Comparison of ENCODE assay signal across 14 cellular contexts in genomic region chr18:74820160-74820780, GRCh38.
A peak's percentile ranks its signal among the peaks of the same experiment; 100 is the strongest.
DNase-seq lines count a peak whose midpoint lies in the region; ATAC-seq and TF ChIP-seq lines count a peak whose summit lies in the region.
"Had no signal": no experiment of that assay in that cellular context is flagged by ENCODE, and none has a peak within 500 bp of the region (broad histone marks: within the 10 kb centered on the region; RNA-seq: fewer than 3 reads in every experiment).

No MANE protein-coding gene starts in this region.

- no peak overlapping the region for H3K9ac ChIP-seq in neuronal stem cell (ENCODE audit: low read depth, low read length, poor library complexity)
- H3K9ac ChIP-seq: GM23248 had no signal

- POLR2A ChIA-PET in WTC11 (lab: Charles Lee), result no interaction called here

- H3K9me3 ChIP-seq in neuronal stem cell (replicated peaks in 1 of 2; ENCODE audit: control insufficient read depth in 2 of 2, insufficient read depth in 1 of 2, low read depth in 1 of 2, low read length in 2 of 2), result no peaks in the 10 kb centered on the region
- H3K9me3 ChIP-seq: HAP-1 had no signal

- H3K4me1 Mint-ChIP-seq in GM23338, result peaks cover 8% of the 10 kb centered on the region; the same call in 2 of the 3 replicates
- peaks cover 4% of the 10 kb centered on the region; the same call in 1 of the 2 replicates for H3K4me1 Mint-ChIP-seq in WTC11
- no peaks in the 10 kb centered on the region for H3K4me1 Mint-ChIP-seq in endothelial cell (ENCODE audit: unreplicated experiment)

- H3K27ac Mint-ChIP-seq in GM23338 (no peak overlapping the region), WTC11 (no peak overlapping the region), endothelial cell (ENCODE audit: unreplicated experiment) (peak overlapping the region; percentile 38)
- H3K27ac Mint-ChIP-seq: B cell; CD4-positive, alpha-beta memory T cell had no signal

- H4K20me1 ChIP-seq in GM23338 (replicated peaks; ENCODE audit: insufficient read depth), result no peaks in the 10 kb centered on the region

- CTCF ChIA-PET in WTC11 (lab: Charles Lee), result interaction anchor here (0.5 to 2.0 kb wide), 36 partner anchors 8 to 222 kb away, joined by 3 to 27 read pairs (median 4); no protein-coding TSS in a partner anchor

- no peak overlapping the region for H4K8ac ChIP-seq in neuronal stem cell (ENCODE audit: low read depth, low read length)

- H3K36me3 ChIP-seq in GM23338 (ENCODE audit: insufficient read depth) (no peaks in the 10 kb centered on the region), neuronal stem cell (replicated peaks in 1 of 2; ENCODE audit: control insufficient read depth in 2 of 2, insufficient read depth in 2 of 2, low read length in 2 of 2) (no peaks in the 10 kb centered on the region)
- H3K36me3 ChIP-seq: HAP-1 had no signal

- no peak overlapping the region for H3K4me3 Mint-ChIP-seq in GM23338
- no peak overlapping the region for H3K4me3 Mint-ChIP-seq in WTC11
- H3K4me3 Mint-ChIP-seq in endothelial cell (ENCODE audit: unreplicated experiment), result no peak overlapping the region
- H3K4me3 Mint-ChIP-seq: B cell; CD4-positive, alpha-beta memory T cell had no signal

- DNase-seq in GM23338 (ENCODE audit: low spot score), result peak; percentile 11
- DNase-seq in WTC11 (ENCODE audit: low spot score), result no peak
- no peak for DNase-seq in endothelial cell (ENCODE audit: low spot score)
- DNase-seq in neuronal stem cell (ENCODE audit: low spot score), result no peak
- DNase-seq in DMS79 treated with DMSO at 0.1 percent for 48 hours (lab: John Stamatoyannopoulos, UW), result no peak
- no peak for DNase-seq in T-helper 2 cell
- no peak for DNase-seq in activated gamma-delta T cell (lab: John Stamatoyannopoulos, UW)
- DNase-seq: C1 segment of cervical spinal cord; CD4-positive, alpha-beta memory T cell; GF-D8; GM23248; IMR-90 had no signal

- H2AFZ ChIP-seq in GM23338, result no peak overlapping the region
- H2AFZ ChIP-seq in neuronal stem cell (ENCODE audit: low read length), result no peak overlapping the region
- H2AFZ ChIP-seq: GM23248 had no signal

- no peaks in the 10 kb centered on the region for H3K9me3 Mint-ChIP-seq in GM23338
- no peaks in the 10 kb centered on the region for H3K9me3 Mint-ChIP-seq in WTC11
- H3K9me3 Mint-ChIP-seq in endothelial cell (ENCODE audit: unreplicated experiment), result no peaks in the 10 kb centered on the region

- H2BK15ac ChIP-seq in neuronal stem cell (ENCODE audit: low read length), result no peak overlapping the region

- WGBS in neuronal stem cell (ENCODE audit: extremely low coverage in 2 of 2, insufficient read length in 2 of 2, insufficient replicate concordance in 1 of 2), 2 donors, result no CpG with 5 or more reads among the region's 3 CpGs

- H3K79me2 ChIP-seq in GM23338 (replicated peaks; ENCODE audit: insufficient read depth), result no peaks in the 10 kb centered on the region

- H3F3A ChIP-seq in GM23338 (replicated peaks; ENCODE audit: low read depth), result no peaks in the 10 kb centered on the region

- no peak overlapping the region for H2BK5ac ChIP-seq in neuronal stem cell (ENCODE audit: low read length)

- H2AK5ac ChIP-seq in neuronal stem cell (ENCODE audit: low read depth, low read length), result no peak overlapping the region

- H3K27ac ChIP-seq in GM23338 (ENCODE audit: low read depth), result no peak overlapping the region
- H3K27ac ChIP-seq in neuronal stem cell (replicated peaks; ENCODE audit: low read length), result peak overlapping the region; percentile 4
- H3K27ac ChIP-seq: GM23248 had no signal

- H3K27me3 Mint-ChIP-seq in GM23338 (ENCODE audit: insufficient read depth, low read depth, poor library complexity) (no peaks in the 10 kb centered on the region), WTC11 (ENCODE audit: low read depth) (no peaks in the 10 kb centered on the region), endothelial cell (ENCODE audit: unreplicated experiment) (no peaks in the 10 kb centered on the region)
- H3K27me3 Mint-ChIP-seq: B cell; CD4-positive, alpha-beta memory T cell had no signal

- no peak overlapping the region for H2BK12ac ChIP-seq in neuronal stem cell (ENCODE audit: low read length)

- no peaks in the 10 kb centered on the region for H3K9me2 ChIP-seq in GM23338 (ENCODE audit: insufficient read depth)

- H3K4me1 ChIP-seq in GM23338 (ENCODE audit: insufficient read depth), result peaks cover 5% of the 10 kb centered on the region; the same call in 1 of the 2 replicates
- H3K4me1 ChIP-seq in neuronal stem cell (ENCODE audit: control insufficient read depth in 2 of 2, insufficient read depth in 1 of 2, low read depth in 1 of 2, low read length in 2 of 2), result peaks cover 4 to 11% of the 10 kb centered on the region in 2 donors
- H3K4me1 ChIP-seq: HAP-1 had no signal

- no peak overlapping the region for H3K4ac ChIP-seq in neuronal stem cell (ENCODE audit: low read length)

- no peak overlapping the region for H2BK120ac ChIP-seq in neuronal stem cell (ENCODE audit: low read depth, low read length)

- no peak overlapping the region for H3K23ac ChIP-seq in neuronal stem cell (ENCODE audit: low read depth, low read length, poor library complexity)

- H4K91ac ChIP-seq in neuronal stem cell (ENCODE audit: low read depth, low read length, poor library complexity), result no peak overlapping the region

- ATAC-seq in GM23338 (peak; percentile 47), WTC11 (peak; percentile 32)

- TF ChIP-seq CTCF in GM23338 (conservative IDR thresholded peaks at IDR 0.05; ENCODE audit: low read depth in 2 of 2), result no peak
- no peak for TF ChIP-seq CTCF in WTC11 (IDR thresholded peaks at IDR 0.05)
- TF ChIP-seq CTCF in endothelial cell (IDR thresholded peaks at IDR 0.05; ENCODE audit: unreplicated experiment), result no peak

- H3K27me3 ChIP-seq in GM23338 (ENCODE audit: insufficient read depth) (no peaks in the 10 kb centered on the region), neuronal stem cell (ENCODE audit: control insufficient read depth in 3 of 3, insufficient read depth in 3 of 3, low read depth in 1 of 3, low read length in 3 of 3) (no peaks in the 10 kb centered on the region)

- H3K36me3 Mint-ChIP-seq in GM23338 (ENCODE audit: low read depth) (no peaks in the 10 kb centered on the region), WTC11 (no peaks in the 10 kb centered on the region), endothelial cell (ENCODE audit: low read depth, unreplicated experiment) (peaks cover 3% of the 10 kb centered on the region)

- H3K18ac ChIP-seq in neuronal stem cell (ENCODE audit: low read length), result no peak overlapping the region

- no peak overlapping the region for H3K14ac ChIP-seq in neuronal stem cell (ENCODE audit: low read length)

- H3K4me3 ChIP-seq in GM23338 (no peak overlapping the region), neuronal stem cell (ENCODE audit: low read length in 2 of 2) (no peak overlapping the region)
- H3K4me3 ChIP-seq: GM23248, HAP-1 had no signal

- H3K79me1 ChIP-seq in neuronal stem cell (ENCODE audit: low read depth, low read length), result no peaks in the 10 kb centered on the region

- H3K4me2 ChIP-seq in GM23338, result no peak overlapping the region
- H3K4me2 ChIP-seq in neuronal stem cell (ENCODE audit: insufficient read depth, low read length, poor library complexity, severe bottlenecking), result no peak overlapping the region

TF ChIP-seq in GM23338, 12 proteins besides CTCF, POLR2A, EP300 and RAD21 (continues in another document):
- no peak for TF ChIP-seq NANOG (IDR thresholded peaks at IDR 0.05; ENCODE audit: borderline replicate concordance)

TF ChIP-seq in WTC11, 78 proteins besides CTCF, POLR2A, EP300 and RAD21:
- TF ChIP-seq AR (CRISPR knock-in tag; IDR thresholded peaks at IDR 0.05) (0 out of 2 replicates have a peak, but pooled peaks have one; percentile 11), MYBL2 (CRISPR knock-in tag; IDR thresholded peaks at IDR 0.05) (no peak)
TF ChIP-seq in WTC11: peak in this region for 1.
